Comparison of ENCODE assay signal across 29 cellular contexts in the genomic region with DNA sequence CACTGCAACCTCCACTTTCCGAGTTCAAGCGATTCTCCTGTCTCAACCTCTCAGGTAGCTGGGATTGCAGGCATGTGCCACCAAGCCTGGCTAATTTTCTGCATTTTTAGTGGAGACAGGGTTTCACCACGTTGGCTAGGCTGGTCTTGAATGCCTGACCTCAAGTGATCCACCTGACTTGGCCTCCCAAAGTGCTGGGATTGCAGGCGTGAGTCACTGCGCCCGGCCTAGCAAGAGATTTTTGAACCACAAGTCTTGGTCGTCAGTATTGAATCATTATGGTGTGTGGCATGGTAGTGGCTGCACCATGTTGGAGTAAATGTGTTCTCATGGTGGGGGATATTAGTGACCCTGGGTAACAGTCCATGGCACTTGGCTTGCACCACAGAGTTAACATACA. TPM values are rescaled to one million over a fixed set of nuclear protein-coding genes. Genes with fewer than 3 reads are reported as not detected.
A peak's percentile ranks its signal among the peaks of the same experiment; 100 is the strongest.
DNase-seq lines count a peak whose midpoint lies in the region; ATAC-seq, FAIRE-seq and TF ChIP-seq lines count a peak whose summit lies in the region.
"Had no signal": no experiment of that assay in that cellular context is flagged by ENCODE, and none has a peak within 500 bp of the region (broad histone marks: within the 10 kb centered on the region; RNA-seq: fewer than 3 reads in every experiment).

No MANE protein-coding gene starts in this region.

- no peak overlapping the region for H3K4me2 ChIP-seq in endothelial cell of umbilical vein (ENCODE audit: insufficient read depth, low read length)
- H3K4me2 ChIP-seq: neural progenitor cell had no signal

- H3K27ac ChIP-seq in endothelial cell of umbilical vein (ENCODE audit: insufficient read depth, low read depth, low read length), result no peak overlapping the region
- H3K27ac ChIP-seq: esophagus squamous epithelium, gastroesophageal sphincter, HL-60, neural progenitor cell had no signal

- BruUV-seq in endothelial cell of umbilical vein (replicated peaks; lab: Mats Ljungman, UMichigan), result no TSS peak

- no peak for ATAC-seq in left ventricle myocardium superior
- ATAC-seq in GM18870 (IDR thresholded peaks at IDR 0.05; ENCODE audit: unreplicated experiment), result no peak
- ATAC-seq in natural killer cell treated with Interleukin-12 subunit alpha and Interleukin-12 subunit beta and Interleukin-15 and Interleukin-18, amount 100 ng/mL, for 72 hours, result no peak
- ATAC-seq: activated CD8-positive, alpha-beta T cell treated with anti-CD3 and anti-CD28 coated beads for 36 hours; gastroesophageal sphincter; right lobe of liver had no signal

- intact Hi-C loops in left ventricle myocardium superior (cut with micrococcal nuclease) (no loop called here), cardiac septum (cut with DNase I) (loop anchor here (10.0 kb wide), 1 partner anchor 108 kb away; no protein-coding TSS in a partner anchor), endothelial cell of umbilical vein (cut with micrococcal nuclease) (no loop called here)

- H3K79me2 ChIP-seq in endothelial cell of umbilical vein (ENCODE audit: control insufficient read depth, insufficient read depth, low read length), result no peaks in the 10 kb centered on the region

- no peaks in the 10 kb centered on the region for H3K9me3 ChIP-seq in endothelial cell of umbilical vein (replicated peaks; ENCODE audit: control insufficient read depth, insufficient read depth, low read length)
- H3K9me3 ChIP-seq: esophagus squamous epithelium, gastroesophageal sphincter, right lobe of liver, stomach had no signal

- no peaks in the 10 kb centered on the region for H3K9me3 Mint-ChIP-seq in natural killer cell treated with Interleukin-12 subunit alpha and Interleukin-12 subunit beta and Interleukin-15 and Interleukin-18, amount 100 ng/mL, for 72 hours
- H3K9me3 Mint-ChIP-seq: activated CD8-positive, alpha-beta T cell treated with anti-CD3 and anti-CD28 coated beads for 36 hours; activated naive CD8-positive, alpha-beta T cell treated with anti-CD3 and anti-CD28 coated beads, Interleukin-2, amount 10 ng/mL, durations not matched to agents 7 days and 5 days; CD8-positive, alpha-beta memory T cell had no signal

- H3K9me1 ChIP-seq in endothelial cell of umbilical vein (replicated peaks; ENCODE audit: control insufficient read depth, extremely low read depth, insufficient read depth, low read length), result no peaks in the 10 kb centered on the region

- dilution Hi-C loops in endothelial cell of umbilical vein (cut with MboI; ENCODE audit: extremely low pct_ligation_motif_present, low sequenced_read_pairs), result no loop called here

- no peak for TF ChIP-seq POLR2A in endothelial cell of umbilical vein (IDR thresholded peaks at IDR 0.05; ENCODE audit: low read depth, low read length)

- H3K4me1 ChIP-seq in endothelial cell of umbilical vein (ENCODE audit: control insufficient read depth, extremely low read depth, insufficient read depth, low read length), result no peaks in the 10 kb centered on the region

- CTCF ChIA-PET in endothelial cell of umbilical vein (lab: Charles Lee), result no interaction called here

- H3K36me3 Mint-ChIP-seq in natural killer cell treated with Interleukin-12 subunit alpha and Interleukin-12 subunit beta and Interleukin-15 and Interleukin-18, amount 100 ng/mL, for 72 hours, result no peaks in the 10 kb centered on the region
- H3K36me3 Mint-ChIP-seq: CD8-positive, alpha-beta memory T cell had no signal

- DNase-seq in left ventricle myocardium superior (peak; percentile 8), cardiac septum (ENCODE audit: low spot score) (no peak), RPMI7951 (ENCODE audit: low read depth) (peak; percentile 81), endothelial cell of umbilical vein (ENCODE audit: low read depth, low spot score) (no peak), 8988T (no peak)
- DNase-seq in activated naive CD4-positive, alpha-beta T cell treated with Interleukin-2 at 50 U/mL for 16 hours, result no peak
- no peak for DNase-seq in natural killer cell treated with Interleukin-12 subunit alpha and Interleukin-12 subunit beta and Interleukin-15 and Interleukin-18, amount 100 ng/mL, for 72 hours (ENCODE audit: low spot score)
- DNase-seq: activated CD4-positive, alpha-beta T cell treated with anti-CD3 and anti-CD28 coated beads for 1 hour; activated CD8-positive, alpha-beta T cell treated with anti-CD3 and anti-CD28 coated beads for 36 hours; activated effector memory CD4-positive, alpha-beta T cell treated with Interleukin-2 at 50 U/mL for 16 hours; activated naive CD8-positive, alpha-beta T cell treated with anti-CD3 and anti-CD28 coated beads, Interleukin-2, amount 10 ng/mL, durations not matched to agents 7 days and 5 days; activated T-cell treated with anti-CD3 and anti-CD28 coated beads for 4 hours; CD8-positive, alpha-beta memory T cell; effector memory CD4-positive, alpha-beta T cell; esophagus squamous epithelium; H7; NCI-H1417 treated with DMSO at 0.1 percent for 48 hours; NCI-H82; right lobe of liver; stomach; trophoblast cell had no signal

- H3K9ac ChIP-seq in endothelial cell of umbilical vein (replicated peaks; ENCODE audit: extremely low read depth, insufficient read depth, low read length), result no peak overlapping the region
- H3K9ac ChIP-seq: neural progenitor cell had no signal

- FAIRE-seq in endothelial cell of umbilical vein (lab: Jason Lieb, UNC), result peak; percentile 31
- FAIRE-seq: A204.1, islet of Langerhans, TTC549 had no signal

- peaks cover 4 to 10% of the 10 kb centered on the region in 2 donors for H3K27me3 Mint-ChIP-seq in natural killer cell treated with Interleukin-12 subunit alpha and Interleukin-12 subunit beta and Interleukin-15 and Interleukin-18, amount 100 ng/mL, for 72 hours
- H3K27me3 Mint-ChIP-seq: activated CD8-positive, alpha-beta T cell treated with anti-CD3 and anti-CD28 coated beads for 36 hours; activated naive CD8-positive, alpha-beta T cell treated with anti-CD3 and anti-CD28 coated beads, Interleukin-2, amount 10 ng/mL, durations not matched to agents 7 days and 5 days had no signal

- H3K27me3 ChIP-seq in endothelial cell of umbilical vein (ENCODE audit: control insufficient read depth in 2 of 2, insufficient read depth in 2 of 2, low read length in 2 of 2), result no peaks in the 10 kb centered on the region
- H3K27me3 ChIP-seq: esophagus squamous epithelium, gastroesophageal sphincter, neural progenitor cell, right lobe of liver, stomach had no signal

- H3K4me3 Mint-ChIP-seq in natural killer cell treated with Interleukin-12 subunit alpha and Interleukin-12 subunit beta and Interleukin-15 and Interleukin-18, amount 100 ng/mL, for 72 hours, result no peak overlapping the region
- H3K4me3 Mint-ChIP-seq: activated CD8-positive, alpha-beta T cell treated with anti-CD3 and anti-CD28 coated beads for 36 hours; activated naive CD8-positive, alpha-beta T cell treated with anti-CD3 and anti-CD28 coated beads, Interleukin-2, amount 10 ng/mL, durations not matched to agents 7 days and 5 days; CD8-positive, alpha-beta memory T cell; neural progenitor cell had no signal

- peaks cover 0 to 2% of the 10 kb centered on the region in 2 donors for H3K4me1 Mint-ChIP-seq in natural killer cell treated with Interleukin-12 subunit alpha and Interleukin-12 subunit beta and Interleukin-15 and Interleukin-18, amount 100 ng/mL, for 72 hours (ENCODE audit: low read depth in 2 of 2)
- H3K4me1 Mint-ChIP-seq: CD8-positive, alpha-beta memory T cell had no signal

- H2AFZ ChIP-seq in endothelial cell of umbilical vein (ENCODE audit: low read depth, low read length), result no peak overlapping the region
- H2AFZ ChIP-seq: neural progenitor cell had no signal

- no peak overlapping the region for H3K27ac Mint-ChIP-seq in natural killer cell treated with Interleukin-12 subunit alpha and Interleukin-12 subunit beta and Interleukin-15 and Interleukin-18, amount 100 ng/mL, for 72 hours
- H3K27ac Mint-ChIP-seq: activated CD8-positive, alpha-beta T cell treated with anti-CD3 and anti-CD28 coated beads for 36 hours; activated naive CD8-positive, alpha-beta T cell treated with anti-CD3 and anti-CD28 coated beads, Interleukin-2, amount 10 ng/mL, durations not matched to agents 7 days and 5 days; CD8-positive, alpha-beta memory T cell; neural progenitor cell had no signal

- TF ChIP-seq CTCF in endothelial cell of umbilical vein (IDR thresholded peaks at IDR 0.05; ENCODE audit: extremely low read depth in 1 of 2, insufficient read depth in 1 of 2, low read depth in 1 of 2, low read length in 2 of 2), result no peak

- no peak overlapping the region for H3K4me3 ChIP-seq in endothelial cell of umbilical vein (replicated peaks in 1 of 3; ENCODE audit: insufficient read depth in 1 of 3, low read depth in 1 of 3, low read length in 3 of 3)
- H3K4me3 ChIP-seq: esophagus squamous epithelium, gastroesophageal sphincter, lung, neural progenitor cell, right lobe of liver, stomach had no signal

- POLR2A ChIA-PET in endothelial cell of umbilical vein (lab: Charles Lee), result no interaction called here

- H4K20me1 ChIP-seq in endothelial cell of umbilical vein (replicated peaks; ENCODE audit: control insufficient read depth, extremely low read depth, insufficient read depth, low read length), result no peaks in the 10 kb centered on the region

- no peaks in the 10 kb centered on the region for H3K36me3 ChIP-seq in endothelial cell of umbilical vein (ENCODE audit: control insufficient read depth in 2 of 2, extremely low read depth in 1 of 2, insufficient read depth in 2 of 2, low read length in 2 of 2)
- H3K36me3 ChIP-seq: esophagus squamous epithelium, gastroesophageal sphincter, neural progenitor cell, right lobe of liver, stomach had no signal

TF ChIP-seq in endothelial cell of umbilical vein, 7 proteins besides CTCF, POLR2A, EP300 and RAD21 (continues in another document):
- TF ChIP-seq, protein P1, sequence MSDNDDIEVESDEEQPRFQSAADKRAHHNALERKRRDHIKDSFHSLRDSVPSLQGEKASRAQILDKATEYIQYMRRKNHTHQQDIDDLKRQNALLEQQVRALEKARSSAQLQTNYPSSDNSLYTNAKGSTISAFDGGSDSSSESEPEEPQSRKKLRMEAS (IDR thresholded peaks at IDR 0.05; ENCODE audit: insufficient read depth, insufficient read length), result no peak
- TF ChIP-seq MYC (IDR thresholded peaks at IDR 0.05; ENCODE audit: low read depth, low read length), result no peak
- TF ChIP-seq GATA2 (IDR thresholded peaks at IDR 0.05; ENCODE audit: insufficient read depth, insufficient read length, low read depth, low read length), result no peak

RNA-seq across cellular contexts. Expression of gene AK4, which starts 24.9 kb away (rescaled TPM):
- total RNA-seq in left ventricle myocardium superior (163 TPM), cardiac septum (163 TPM), endothelial cell of umbilical vein (5.6 and 7.0 TPM in 2 replicates)
- 37.5 and 59.9 TPM in 2 replicates for total RNA-seq in RPMI7951 (2014; rRNA removed; shearing (Covaris generic))
- polyA plus RNA-seq in endothelial cell of umbilical vein, result 1.8 and 2.2 TPM in 2 replicates
- 1.4 and 2.1 TPM in 2 replicates for polyA plus RNA-seq in endothelial cell of umbilical vein (2011; cell fraction: cytosol; rRNA removed)
- polyA plus RNA-seq in endothelial cell of umbilical vein (2011; cell fraction: nucleus; rRNA removed), result 1.1 and 1.2 TPM in 2 replicates
- polyA plus RNA-seq in endothelial cell of umbilical vein (2012), result 6.2 and 7.4 TPM in 2 replicates
- 2.5 and 6.5 TPM in 2 replicates for polyA minus RNA-seq in endothelial cell of umbilical vein
- polyA minus RNA-seq in endothelial cell of umbilical vein (2011; cell fraction: cytosol; rRNA and poly(A)+ RNA removed), result 3.3 TPM
- 2.6 and 3.8 TPM in 2 replicates for polyA minus RNA-seq in endothelial cell of umbilical vein (2011; cell fraction: nucleus; rRNA and poly(A)+ RNA removed)
- total RNA-seq in natural killer cell treated with Interleukin-12 subunit alpha and Interleukin-12 subunit beta and Interleukin-15 and Interleukin-18, amount 100 ng/mL, for 72 hours, result 10 to 100 TPM; 24.4 to 87.9 TPM

Comparison
In these comparisons a context has a peak if more than half of its experiments do, and no peak if none do; other contexts are left out.
1. DNase-seq: peak in left ventricle myocardium superior (single experiment) and RPMI7951 (single experiment); none in cardiac septum (single experiment), endothelial cell of umbilical vein (single experiment), 8988T (single experiment), activated naive CD4-positive, alpha-beta T cell treated with Interleukin-2 at 50 U/mL for 16 hours (single experiment) and natural killer cell treated with Interleukin-12 subunit alpha and Interleukin-12 subunit beta and Interleukin-15 and Interleukin-18, amount 100 ng/mL, for 72 hours (single experiment).